Comparison of ENCODE assay signal across 12 cellular contexts in genomic region chr1:226429051-226429461, GRCh38. TPM values are rescaled to one million over a fixed set of nuclear protein-coding genes. Genes with fewer than 3 reads are reported as not detected.
DNase-seq lines count a peak whose midpoint lies in the region; ATAC-seq and TF ChIP-seq lines count a peak whose summit lies in the region.
"Had no signal": no experiment of that assay in that cellular context is flagged by ENCODE, and none has a peak within 500 bp of the region (broad histone marks: within the 10 kb centered on the region; RNA-seq: fewer than 3 reads in every experiment).

No MANE protein-coding gene starts in this region.

- TF ChIP-seq CTCF in RWPE2 (IDR thresholded peaks at IDR 0.05; ENCODE audit: poor library complexity, severe bottlenecking), result no peak

- H3K4me2 ChIP-seq in BLaER1 treated with 17β-estradiol and CSF1 and Interleukin-3, amounts not matched to agents 10 nM and 100 nM, result peak overlapping the region; percentile 47 to 92 (median 74)

- H3K4me1 ChIP-seq in BLaER1 treated with 17β-estradiol and CSF1 and Interleukin-3, amounts not matched to agents 10 nM and 100 nM, result peaks cover 16 to 81% (median 62%) of the 10 kb centered on the region in 10 experiments
- H3K4me1 ChIP-seq in RWPE2 (ENCODE audit: insufficient read depth, poor library complexity, severe bottlenecking) (no peaks in the 10 kb centered on the region), SJCRH30 (peaks cover 6% of the 10 kb centered on the region; the same call in 1 of the 2 replicates)
- H3K4me1 ChIP-seq: right lobe of liver had no signal

- no peaks in the 10 kb centered on the region for H3K36me3 ChIP-seq in BLaER1 treated with 17β-estradiol and CSF1 and Interleukin-3, amounts not matched to agents 10 nM and 100 nM
- H3K36me3 ChIP-seq in RWPE2 (ENCODE audit: low read depth), result no peaks in the 10 kb centered on the region
- no peaks in the 10 kb centered on the region for H3K36me3 ChIP-seq in SJCRH30
- H3K36me3 ChIP-seq: right lobe of liver, suprapubic skin had no signal

- ATAC-seq in RWPE2 (ENCODE audit: low read depth), result 0 out of 3 replicates have a peak, but pooled peaks have one; percentile 10
- ATAC-seq in GM18511 (IDR thresholded peaks at IDR 0.05; ENCODE audit: unreplicated experiment), result no peak

- peak overlapping the region in 6 of 11 experiments; percentile 4 to 42 (median 32); a peak in 8 of 22 replicates for H3K27ac ChIP-seq in BLaER1 treated with 17β-estradiol and CSF1 and Interleukin-3, amounts not matched to agents 10 nM and 100 nM
- H3K27ac ChIP-seq in RWPE2 (ENCODE audit: poor library complexity, severe bottlenecking), result no peak overlapping the region
- no peak overlapping the region for H3K27ac ChIP-seq in SJCRH30
- H3K27ac ChIP-seq: right lobe of liver, suprapubic skin had no signal

- DNase-seq in ELF-1 (ENCODE audit: low read depth, low spot score) (peak; percentile 49), RWPE2 (ENCODE audit: low spot score) (no peak), islet precursor cell (peak; percentile 84), OCI-M2 (lab: John Stamatoyannopoulos, UW; ENCODE audit: unreplicated experiment) (no peak), SJCRH30 (no peak), occipital lobe (lab: John Stamatoyannopoulos, UW) (no peak)
- DNase-seq: amygdala, NCI-H2107, right lobe of liver had no signal

- peaks cover 0 to 5% (median 0%) of the 10 kb centered on the region in 11 experiments; a peak in 1 of 22 replicates for H3K27me3 ChIP-seq in BLaER1 treated with 17β-estradiol and CSF1 and Interleukin-3, amounts not matched to agents 10 nM and 100 nM
- H3K27me3 ChIP-seq in RWPE2 (ENCODE audit: insufficient read depth, poor library complexity, severe bottlenecking) (no peaks in the 10 kb centered on the region), SJCRH30 (no peaks in the 10 kb centered on the region)
- H3K27me3 ChIP-seq: right lobe of liver had no signal

- no peaks in the 10 kb centered on the region for H4K20me1 ChIP-seq in BLaER1 treated with 17β-estradiol and CSF1 and Interleukin-3, amounts not matched to agents 10 nM and 100 nM

- H3K4me3 ChIP-seq in BLaER1 treated with 17β-estradiol and CSF1 and Interleukin-3, amounts not matched to agents 10 nM and 100 nM, result no peak overlapping the region
- H3K4me3 ChIP-seq in RWPE2 (ENCODE audit: severe bottlenecking), result no peak overlapping the region
- H3K4me3 ChIP-seq in SJCRH30, result no peak overlapping the region
- H3K4me3 ChIP-seq: right lobe of liver, suprapubic skin had no signal

- H3K9me3 ChIP-seq in BLaER1 treated with 17β-estradiol and CSF1 and Interleukin-3, amounts not matched to agents 10 nM and 100 nM (replicated peaks in 1 of 11), result peaks cover 0 to 11% (median 0%) of the 10 kb centered on the region in 11 experiments; a peak in 4 of 22 replicates
- H3K9me3 ChIP-seq in RWPE2 (ENCODE audit: severe bottlenecking) (no peaks in the 10 kb centered on the region), SJCRH30 (replicated peaks) (no peaks in the 10 kb centered on the region)
- H3K9me3 ChIP-seq: right lobe of liver, suprapubic skin had no signal

- peak overlapping the region in 6 of 11 experiments; percentile 28 to 61 (median 44); a peak in 11 of 22 replicates for H3K9ac ChIP-seq in BLaER1 treated with 17β-estradiol and CSF1 and Interleukin-3, amounts not matched to agents 10 nM and 100 nM

RNA-seq across cellular contexts. Expression of gene PARP1, which starts 21.2 kb away (rescaled TPM):
- total RNA-seq in SJCRH30 (2014; rRNA removed; shearing (Covaris generic)), result 546 TPM in 2 replicates
- total RNA-seq in occipital lobe, result 104 TPM

Comparison
In these comparisons a context has a peak if more than half of its experiments do, and no peak if none do; other contexts are left out.
1. H3K27ac ChIP-seq: peak in BLaER1 treated with 17β-estradiol and CSF1 and Interleukin-3, amounts not matched to agents 10 nM and 100 nM (6 of 11); none in RWPE2 (single experiment) and SJCRH30 (single experiment).
2. DNase-seq: peak in ELF-1 (single experiment) and islet precursor cell (single experiment); none in RWPE2 (single experiment), OCI-M2 (single experiment), SJCRH30 (0 of 2) and occipital lobe (single experiment).